In the genomic region with DNA sequence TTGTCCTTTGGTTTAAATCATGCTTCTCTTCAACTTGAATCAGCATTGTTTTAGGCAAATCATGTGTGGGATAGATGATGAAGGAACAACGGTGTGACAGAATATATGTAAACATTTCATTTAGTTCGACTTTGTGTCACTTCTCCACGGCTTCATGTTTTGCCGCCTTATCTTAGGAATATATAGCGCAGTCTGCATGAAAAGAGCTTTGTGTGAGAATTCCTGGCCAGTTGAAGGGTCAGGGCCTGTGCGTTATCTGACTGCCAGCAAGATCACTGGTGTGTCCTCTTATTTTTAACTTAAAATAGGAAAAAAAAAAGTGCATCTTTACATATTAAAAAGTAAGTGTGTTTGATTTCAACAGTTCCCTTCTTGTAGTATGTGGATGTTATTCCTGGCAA, we compare ENCODE assay signal across 8 cellular contexts.
DNase-seq lines count a peak whose midpoint lies in the region; ATAC-seq lines count a peak whose summit lies in the region.

No MANE protein-coding gene starts in this region.

- peak; percentile 78 for DNase-seq in OCI-M1 (lab: John Stamatoyannopoulos, UW)
- peak; percentile 39 for DNase-seq in foreskin melanocyte
- DNase-seq in renal cortical epithelial cell (ENCODE audit: low read depth), result peak; percentile 21
- no peak for DNase-seq in stimulated activated naive B cell treated with anti-CD40 and anti-IgM and Interleukin-4, amounts not matched to agents 10 μg/mL and 1 μg/mL and 100 μg/mL, for 72 hours
- DNase-seq in natural killer cell treated with Interleukin-12 subunit alpha and Interleukin-12 subunit beta and Interleukin-15 and Interleukin-18, amount 100 ng/mL, for 72 hours (ENCODE audit: low spot score), result no peak

- H3K4me3 Mint-ChIP-seq in stimulated activated naive B cell treated with anti-CD40 and anti-IgM and Interleukin-4, amounts not matched to agents 10 μg/mL and 1 μg/mL and 100 μg/mL, for 72 hours, result no peak overlapping the region
- no peak overlapping the region for H3K4me3 Mint-ChIP-seq in natural killer cell treated with Interleukin-12 subunit alpha and Interleukin-12 subunit beta and Interleukin-15 and Interleukin-18, amount 100 ng/mL, for 72 hours

- H3K27me3 Mint-ChIP-seq in stimulated activated naive B cell treated with anti-CD40 and anti-IgM and Interleukin-4, amounts not matched to agents 10 μg/mL and 1 μg/mL and 100 μg/mL, for 72 hours, result no peaks in the 10 kb centered on the region
- H3K27me3 Mint-ChIP-seq in natural killer cell treated with Interleukin-12 subunit alpha and Interleukin-12 subunit beta and Interleukin-15 and Interleukin-18, amount 100 ng/mL, for 72 hours, result no peaks in the 10 kb centered on the region

- H3K9me3 Mint-ChIP-seq in stimulated activated naive B cell treated with anti-CD40 and anti-IgM and Interleukin-4, amounts not matched to agents 10 μg/mL and 1 μg/mL and 100 μg/mL, for 72 hours, result no peaks in the 10 kb centered on the region
- peaks cover 7% of the 10 kb centered on the region for H3K9me3 Mint-ChIP-seq in natural killer cell treated with Interleukin-12 subunit alpha and Interleukin-12 subunit beta and Interleukin-15 and Interleukin-18, amount 100 ng/mL, for 72 hours

- peak overlapping the region; percentile 76 for H3K4me3 ChIP-seq in GM08714 (ENCODE audit: low read length)

- peaks cover 6 to 15% of the 10 kb centered on the region in 2 donors for H3K4me1 Mint-ChIP-seq in stimulated activated naive B cell treated with anti-CD40 and anti-IgM and Interleukin-4, amounts not matched to agents 10 μg/mL and 1 μg/mL and 100 μg/mL, for 72 hours
- H3K4me1 Mint-ChIP-seq in natural killer cell treated with Interleukin-12 subunit alpha and Interleukin-12 subunit beta and Interleukin-15 and Interleukin-18, amount 100 ng/mL, for 72 hours (ENCODE audit: low read depth in 2 of 2), result no peaks in the 10 kb centered on the region

- no peak overlapping the region for H3K27ac Mint-ChIP-seq in stimulated activated naive B cell treated with anti-CD40 and anti-IgM and Interleukin-4, amounts not matched to agents 10 μg/mL and 1 μg/mL and 100 μg/mL, for 72 hours
- H3K27ac Mint-ChIP-seq in natural killer cell treated with Interleukin-12 subunit alpha and Interleukin-12 subunit beta and Interleukin-15 and Interleukin-18, amount 100 ng/mL, for 72 hours, result no peak overlapping the region

- no peaks in the 10 kb centered on the region for H3K36me3 Mint-ChIP-seq in stimulated activated naive B cell treated with anti-CD40 and anti-IgM and Interleukin-4, amounts not matched to agents 10 μg/mL and 1 μg/mL and 100 μg/mL, for 72 hours
- no peaks in the 10 kb centered on the region for H3K36me3 Mint-ChIP-seq in natural killer cell treated with Interleukin-12 subunit alpha and Interleukin-12 subunit beta and Interleukin-15 and Interleukin-18, amount 100 ng/mL, for 72 hours

- ATAC-seq in HG02938 (IDR thresholded peaks at IDR 0.05; ENCODE audit: unreplicated experiment) (no peak), GM19324 (IDR thresholded peaks at IDR 0.05; ENCODE audit: low FRiP score, unreplicated experiment) (no peak)
- ATAC-seq in stimulated activated naive B cell treated with anti-CD40 and anti-IgM and Interleukin-4, amounts not matched to agents 10 μg/mL and 1 μg/mL and 100 μg/mL, for 72 hours (replicated peaks), result no peak
- ATAC-seq in natural killer cell treated with Interleukin-12 subunit alpha and Interleukin-12 subunit beta and Interleukin-15 and Interleukin-18, amount 100 ng/mL, for 72 hours, result no peak

Comparison
In these comparisons a context has a peak if more than half of its experiments do, and no peak if none do; other contexts are left out.
1. DNase-seq: peak in OCI-M1 (single experiment), foreskin melanocyte (single experiment) and renal cortical epithelial cell (single experiment); none in stimulated activated naive B cell treated with anti-CD40 and anti-IgM and Interleukin-4, amounts not matched to agents 10 μg/mL and 1 μg/mL and 100 μg/mL, for 72 hours (single experiment) and natural killer cell treated with Interleukin-12 subunit alpha and Interleukin-12 subunit beta and Interleukin-15 and Interleukin-18, amount 100 ng/mL, for 72 hours (single experiment).